In the genomic region with DNA sequence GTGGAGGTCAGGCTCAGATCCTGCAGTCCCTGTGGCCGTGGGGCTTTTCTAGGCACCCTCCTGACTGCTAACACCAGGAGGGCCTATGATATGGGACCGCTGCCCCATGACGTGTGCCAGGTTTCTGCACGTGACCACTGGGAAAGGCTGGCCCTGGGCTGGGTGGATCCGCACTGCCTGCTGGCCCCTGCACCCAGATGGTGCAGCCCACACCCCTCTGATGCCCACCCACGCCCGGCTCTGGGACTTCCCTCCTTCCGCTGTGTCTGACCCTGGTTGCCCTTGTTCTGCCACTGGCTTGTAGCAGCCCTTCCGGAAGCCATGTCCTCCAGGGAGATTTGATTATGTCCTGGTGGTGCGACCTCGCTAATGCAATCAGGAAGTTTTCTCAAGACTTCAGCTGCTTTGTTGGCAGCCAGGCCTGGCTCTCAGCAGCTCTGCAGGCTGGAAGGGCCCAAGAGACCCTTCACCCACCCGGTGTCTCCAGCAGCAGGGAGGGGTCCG, we compare ENCODE assay signal across 1 cellular context.
TF ChIP-seq lines count a peak whose summit lies in the region.

No MANE protein-coding gene starts in this region.

TF ChIP-seq in SK-N-SH, 30 proteins besides CTCF, POLR2A, EP300 and RAD21:
- TF ChIP-seq TEAD4 (IDR thresholded peaks at IDR 0.05; ENCODE audit: borderline replicate concordance, insufficient read depth) = peak; percentile 46; the same call in 1 of the 2 replicates
- peak; percentile 24; the same call in 1 of the 2 replicates for TF ChIP-seq NFIC (IDR thresholded peaks at IDR 0.05; ENCODE audit: borderline replicate concordance)
- TF ChIP-seq, protein P1, sequence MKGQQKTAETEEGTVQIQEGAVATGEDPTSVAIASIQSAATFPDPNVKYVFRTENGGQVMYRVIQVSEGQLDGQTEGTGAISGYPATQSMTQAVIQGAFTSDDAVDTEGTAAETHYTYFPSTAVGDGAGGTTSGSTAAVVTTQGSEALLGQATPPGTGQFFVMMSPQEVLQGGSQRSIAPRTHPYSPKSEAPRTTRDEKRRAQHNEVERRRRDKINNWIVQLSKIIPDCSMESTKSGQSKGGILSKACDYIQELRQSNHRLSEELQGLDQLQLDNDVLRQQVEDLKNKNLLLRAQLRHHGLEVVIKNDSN (IDR thresholded peaks at IDR 0.05; ENCODE audit: borderline replicate concordance, low read depth) = peak; percentile 76; the same call in 1 of the 2 replicates
- TF ChIP-seq, protein P2, sequence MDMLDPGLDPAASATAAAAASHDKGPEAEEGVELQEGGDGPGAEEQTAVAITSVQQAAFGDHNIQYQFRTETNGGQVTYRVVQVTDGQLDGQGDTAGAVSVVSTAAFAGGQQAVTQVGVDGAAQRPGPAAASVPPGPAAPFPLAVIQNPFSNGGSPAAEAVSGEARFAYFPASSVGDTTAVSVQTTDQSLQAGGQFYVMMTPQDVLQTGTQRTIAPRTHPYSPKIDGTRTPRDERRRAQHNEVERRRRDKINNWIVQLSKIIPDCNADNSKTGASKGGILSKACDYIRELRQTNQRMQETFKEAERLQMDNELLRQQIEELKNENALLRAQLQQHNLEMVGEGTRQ (IDR thresholded peaks at IDR 0.05; ENCODE audit: borderline replicate concordance, low read depth, low read length) = peak; percentile 63; the same call in 1 of the 2 replicates
- TF ChIP-seq GATA2 (CRISPR knock-in tag; IDR thresholded peaks at IDR 0.05) = peak; percentile 79
- TF ChIP-seq, protein P3, sequence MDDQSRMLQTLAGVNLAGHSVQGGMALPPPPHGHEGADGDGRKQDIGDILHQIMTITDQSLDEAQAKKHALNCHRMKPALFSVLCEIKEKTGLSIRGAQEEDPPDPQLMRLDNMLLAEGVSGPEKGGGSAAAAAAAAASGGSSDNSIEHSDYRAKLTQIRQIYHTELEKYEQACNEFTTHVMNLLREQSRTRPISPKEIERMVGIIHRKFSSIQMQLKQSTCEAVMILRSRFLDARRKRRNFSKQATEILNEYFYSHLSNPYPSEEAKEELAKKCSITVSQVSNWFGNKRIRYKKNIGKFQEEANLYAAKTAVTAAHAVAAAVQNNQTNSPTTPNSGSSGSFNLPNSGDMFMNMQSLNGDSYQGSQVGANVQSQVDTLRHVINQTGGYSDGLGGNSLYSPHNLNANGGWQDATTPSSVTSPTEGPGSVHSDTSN (IDR thresholded peaks at IDR 0.05) = peak; percentile 11; the same call in 1 of the 2 replicates
- TF ChIP-seq CHD2 (IDR thresholded peaks at IDR 0.05; ENCODE audit: low read length, partially characterized antibody) = peak; percentile 80
- peak; percentile 58 for TF ChIP-seq TCF12 (IDR thresholded peaks at IDR 0.05)
- TF ChIP-seq FOXJ3 (CRISPR knock-in tag; IDR thresholded peaks at IDR 0.05) = peak; percentile 99
- peak; percentile 84 for TF ChIP-seq RCOR1 (IDR thresholded peaks at IDR 0.05; ENCODE audit: low read length)
- TF ChIP-seq SMC3 (IDR thresholded peaks at IDR 0.05; ENCODE audit: low read depth, low read length) = peak; percentile 31; the same call in 1 of the 2 replicates
